ENCODE assay signal across 1 cellular context in the genomic region with DNA sequence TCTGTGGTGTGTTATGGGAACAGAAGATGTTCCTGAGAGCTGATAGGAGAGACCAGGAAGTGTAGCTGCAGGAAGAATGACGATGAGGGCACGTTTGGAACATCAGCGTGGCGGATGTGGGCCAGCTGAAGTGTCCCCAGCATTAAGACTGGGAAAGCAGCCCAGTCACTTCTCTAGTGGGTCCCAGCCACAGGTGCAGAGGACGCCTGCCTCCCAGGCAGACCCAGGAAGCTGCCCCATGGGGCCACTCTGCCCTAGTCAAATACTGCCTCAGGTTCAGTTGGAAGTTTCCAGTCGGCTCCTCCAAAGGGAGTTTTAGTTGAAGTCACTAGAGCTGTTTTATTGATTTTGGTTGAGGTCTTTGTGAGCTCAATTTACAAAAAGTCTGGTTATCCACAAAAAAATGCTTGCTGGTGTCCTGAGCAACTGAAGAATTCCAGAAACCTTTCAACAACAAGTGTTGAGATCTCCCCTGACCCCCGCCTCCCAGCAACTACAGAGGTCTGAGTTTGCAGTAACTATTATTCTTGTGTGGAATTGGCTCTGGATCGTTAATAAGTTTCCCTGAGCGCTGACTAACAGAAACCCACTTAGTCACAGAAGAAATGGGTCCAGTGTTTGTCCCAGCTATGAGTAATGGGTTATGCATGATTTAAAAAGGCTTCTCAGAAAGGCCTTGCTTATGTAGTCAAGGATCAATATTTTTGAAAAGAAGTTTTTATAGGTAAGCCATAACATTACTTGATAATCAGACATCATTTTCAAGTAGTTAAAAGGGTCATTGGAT.
A peak's percentile ranks its signal among the peaks of the same experiment; 100 is the strongest.
TF ChIP-seq lines count a peak whose summit lies in the region.

No MANE protein-coding gene starts in this region.

TF ChIP-seq in HepG2, 621 proteins besides CTCF, POLR2A, EP300 and RAD21 (continued from another document and continues in another):
- TF ChIP-seq, protein P1, sequence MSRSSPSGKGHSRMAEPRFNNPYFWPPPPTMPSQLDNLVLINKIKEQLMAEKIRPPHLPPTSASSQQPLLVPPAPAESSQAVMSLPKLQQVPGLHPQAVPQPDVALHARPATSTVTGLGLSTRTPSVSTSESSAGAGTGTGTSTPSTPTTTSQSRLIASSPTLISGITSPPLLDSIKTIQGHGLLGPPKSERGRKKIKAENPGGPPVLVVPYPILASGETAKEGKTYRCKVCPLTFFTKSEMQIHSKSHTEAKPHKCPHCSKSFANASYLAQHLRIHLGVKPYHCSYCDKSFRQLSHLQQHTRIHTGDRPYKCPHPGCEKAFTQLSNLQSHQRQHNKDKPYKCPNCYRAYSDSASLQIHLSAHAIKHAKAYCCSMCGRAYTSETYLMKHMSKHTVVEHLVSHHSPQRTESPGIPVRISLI (CRISPR knock-in tag; IDR thresholded peaks at IDR 0.05; ENCODE audit: borderline replicate concordance), result peak; percentile 70; the same call in 1 of the 2 replicates
- TF ChIP-seq SP140L (CRISPR knock-in tag; IDR thresholded peaks at IDR 0.05; ENCODE audit: borderline replicate concordance) (no peak), ZFP36 (IDR thresholded peaks at IDR 0.05; ENCODE audit: borderline replicate concordance, low read depth, low read length, partially characterized antibody) (no peak), PRMT3 (CRISPR knock-in tag; IDR thresholded peaks at IDR 0.05; ENCODE audit: borderline replicate concordance, low read depth) (no peak), CAMTA2 (CRISPR knock-in tag; IDR thresholded peaks at IDR 0.05; ENCODE audit: borderline replicate concordance) (no peak), NPAS2 (CRISPR knock-in tag; IDR thresholded peaks at IDR 0.05; ENCODE audit: borderline replicate concordance) (no peak), ZFP62 (CRISPR knock-in tag; IDR thresholded peaks at IDR 0.05) (no peak), ZNF292 (CRISPR knock-in tag; IDR thresholded peaks at IDR 0.05; ENCODE audit: borderline replicate concordance, low read depth) (peak; percentile 74), KDM1A (CRISPR knock-in tag; IDR thresholded peaks at IDR 0.05) (no peak), NFKB2 (CRISPR knock-in tag; IDR thresholded peaks at IDR 0.05; ENCODE audit: borderline replicate concordance) (no peak), KLF13 (CRISPR knock-in tag; IDR thresholded peaks at IDR 0.05) (no peak), ZFP41 (CRISPR knock-in tag; IDR thresholded peaks at IDR 0.05; ENCODE audit: borderline replicate concordance) (no peak), MZF1 (CRISPR knock-in tag; IDR thresholded peaks at IDR 0.05; ENCODE audit: borderline replicate concordance) (no peak), ZNF746 (CRISPR knock-in tag; IDR thresholded peaks at IDR 0.05) (no peak; the same call in 1 of the 2 replicates), MEF2D (CRISPR knock-in tag; IDR thresholded peaks at IDR 0.05) (0 out of 2 replicates have a peak, but pooled peaks have one; percentile 27), KLF9 (CRISPR knock-in tag; IDR thresholded peaks at IDR 0.05; ENCODE audit: low read depth) (no peak), SIX4 (CRISPR knock-in tag; IDR thresholded peaks at IDR 0.05) (no peak; the same call in none of the 2 replicates), NRL (CRISPR knock-in tag; IDR thresholded peaks at IDR 0.05; ENCODE audit: borderline replicate concordance) (no peak), ZNF138 (CRISPR knock-in tag; IDR thresholded peaks at IDR 0.05; ENCODE audit: low read depth) (no peak), ZNF816 (CRISPR knock-in tag; IDR thresholded peaks at IDR 0.05; ENCODE audit: borderline replicate concordance) (peak; percentile 72; the same call in 1 of the 2 replicates), ZNF775 (CRISPR knock-in tag; IDR thresholded peaks at IDR 0.05; ENCODE audit: borderline replicate concordance) (no peak), ZNF510 (CRISPR knock-in tag; IDR thresholded peaks at IDR 0.05; ENCODE audit: low read depth) (no peak), SALL1 (CRISPR knock-in tag; IDR thresholded peaks at IDR 0.05) (peak; percentile 81), ZFP90 (CRISPR knock-in tag; IDR thresholded peaks at IDR 0.05; ENCODE audit: borderline replicate concordance) (no peak), SPEN (CRISPR knock-in tag; IDR thresholded peaks at IDR 0.05; ENCODE audit: low read depth) (no peak), HNRNPL (IDR thresholded peaks at IDR 0.05; ENCODE audit: low read depth, low read length) (no peak), TOE1 (CRISPR knock-in tag; IDR thresholded peaks at IDR 0.05) (no peak), ZNF891 (CRISPR knock-in tag; IDR thresholded peaks at IDR 0.05) (no peak), THAP11 (CRISPR knock-in tag; IDR thresholded peaks at IDR 0.05) (peak; percentile 10; the same call in 1 of the 2 replicates), TMF1 (CRISPR knock-in tag; IDR thresholded peaks at IDR 0.05; ENCODE audit: low read depth) (peak; percentile 66; the same call in 1 of the 2 replicates), ZNF577 (CRISPR knock-in tag; IDR thresholded peaks at IDR 0.05; ENCODE audit: borderline replicate concordance, low read depth) (no peak), NCOA2 (CRISPR knock-in tag; IDR thresholded peaks at IDR 0.05) (peak; percentile 89), FOXC1 (CRISPR knock-in tag; IDR thresholded peaks at IDR 0.05; ENCODE audit: borderline replicate concordance) (no peak), RBM39 (IDR thresholded peaks at IDR 0.05; ENCODE audit: low read depth, low read length, poor library complexity, severe bottlenecking) (no peak), MAFG (CRISPR knock-in tag; IDR thresholded peaks at IDR 0.05) (no peak), RFX3 (CRISPR knock-in tag; IDR thresholded peaks at IDR 0.05) (no peak), GZF1 (CRISPR knock-in tag; IDR thresholded peaks at IDR 0.05) (no peak), ZSCAN30 (CRISPR knock-in tag; IDR thresholded peaks at IDR 0.05) (no peak), SSRP1 (CRISPR knock-in tag; IDR thresholded peaks at IDR 0.05) (0 out of 2 replicates have a peak, but pooled peaks have one; percentile 38), ZNF792 (CRISPR knock-in tag; IDR thresholded peaks at IDR 0.05) (0 out of 2 replicates have a peak, but pooled peaks have one; percentile 40), TAF1 (CRISPR knock-in tag; IDR thresholded peaks at IDR 0.05) (no peak), ZNF234 (CRISPR knock-in tag; conservative IDR thresholded peaks at IDR 0.05) (no peak)
- TF ChIP-seq, protein P2, sequence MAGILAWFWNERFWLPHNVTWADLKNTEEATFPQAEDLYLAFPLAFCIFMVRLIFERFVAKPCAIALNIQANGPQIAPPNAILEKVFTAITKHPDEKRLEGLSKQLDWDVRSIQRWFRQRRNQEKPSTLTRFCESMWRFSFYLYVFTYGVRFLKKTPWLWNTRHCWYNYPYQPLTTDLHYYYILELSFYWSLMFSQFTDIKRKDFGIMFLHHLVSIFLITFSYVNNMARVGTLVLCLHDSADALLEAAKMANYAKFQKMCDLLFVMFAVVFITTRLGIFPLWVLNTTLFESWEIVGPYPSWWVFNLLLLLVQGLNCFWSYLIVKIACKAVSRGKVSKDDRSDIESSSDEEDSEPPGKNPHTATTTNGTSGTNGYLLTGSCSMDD (CRISPR knock-in tag; IDR thresholded peaks at IDR 0.05), result no peak
- TF ChIP-seq, protein P3, sequence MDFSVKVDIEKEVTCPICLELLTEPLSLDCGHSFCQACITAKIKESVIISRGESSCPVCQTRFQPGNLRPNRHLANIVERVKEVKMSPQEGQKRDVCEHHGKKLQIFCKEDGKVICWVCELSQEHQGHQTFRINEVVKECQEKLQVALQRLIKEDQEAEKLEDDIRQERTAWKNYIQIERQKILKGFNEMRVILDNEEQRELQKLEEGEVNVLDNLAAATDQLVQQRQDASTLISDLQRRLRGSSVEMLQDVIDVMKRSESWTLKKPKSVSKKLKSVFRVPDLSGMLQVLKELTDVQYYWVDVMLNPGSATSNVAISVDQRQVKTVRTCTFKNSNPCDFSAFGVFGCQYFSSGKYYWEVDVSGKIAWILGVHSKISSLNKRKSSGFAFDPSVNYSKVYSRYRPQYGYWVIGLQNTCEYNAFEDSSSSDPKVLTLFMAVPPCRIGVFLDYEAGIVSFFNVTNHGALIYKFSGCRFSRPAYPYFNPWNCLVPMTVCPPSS (IDR thresholded peaks at IDR 0.05), result no peak
- TF ChIP-seq, protein P4, sequence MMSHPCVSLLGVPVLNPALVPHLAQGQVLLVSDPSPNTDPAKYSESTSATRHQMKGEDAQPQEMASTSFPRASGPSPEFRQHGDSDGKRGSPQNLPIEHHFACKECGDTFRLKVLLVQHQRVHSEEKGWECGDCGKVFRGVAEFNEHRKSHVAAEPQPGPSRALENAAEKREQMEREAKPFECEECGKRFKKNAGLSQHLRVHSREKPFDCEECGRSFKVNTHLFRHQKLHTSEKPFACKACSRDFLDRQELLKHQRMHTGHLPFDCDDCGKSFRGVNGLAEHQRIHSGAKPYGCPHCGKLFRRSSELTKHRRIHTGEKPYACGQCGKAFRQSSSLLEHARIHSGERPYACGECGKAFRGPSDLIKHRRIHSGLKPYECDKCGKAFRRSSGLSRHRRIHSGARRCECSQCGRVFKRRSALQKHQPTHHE (CRISPR knock-in tag; IDR thresholded peaks at IDR 0.05; ENCODE audit: borderline replicate concordance), result peak; percentile 62; the same call in 1 of the 2 replicates
- TF ChIP-seq, protein P5, sequence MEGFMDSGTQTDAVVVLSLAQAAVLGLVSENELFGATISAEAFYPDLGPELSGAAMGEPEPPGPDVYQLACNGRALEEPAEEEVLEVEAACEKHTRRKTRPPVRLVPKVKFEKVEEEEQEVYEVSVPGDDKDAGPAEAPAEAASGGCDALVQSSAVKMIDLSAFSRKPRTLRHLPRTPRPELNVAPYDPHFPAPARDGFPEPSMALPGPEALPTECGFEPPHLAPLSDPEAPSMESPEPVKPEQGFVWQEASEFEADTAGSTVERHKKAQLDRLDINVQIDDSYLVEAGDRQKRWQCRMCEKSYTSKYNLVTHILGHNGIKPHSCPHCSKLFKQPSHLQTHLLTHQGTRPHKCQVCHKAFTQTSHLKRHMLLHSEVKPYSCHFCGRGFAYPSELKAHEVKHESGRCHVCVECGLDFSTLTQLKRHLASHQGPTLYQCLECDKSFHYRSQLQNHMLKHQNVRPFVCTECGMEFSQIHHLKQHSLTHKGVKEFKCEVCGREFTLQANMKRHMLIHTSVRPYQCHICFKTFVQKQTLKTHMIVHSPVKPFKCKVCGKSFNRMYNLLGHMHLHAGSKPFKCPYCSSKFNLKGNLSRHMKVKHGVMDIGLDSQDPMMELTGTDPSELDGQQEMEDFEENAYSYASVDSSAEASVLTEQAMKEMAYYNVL (CRISPR knock-in tag; IDR thresholded peaks at IDR 0.05; ENCODE audit: borderline replicate concordance), result 0 out of 2 replicates have a peak, but pooled peaks have one; percentile 47
- TF ChIP-seq, protein P6, sequence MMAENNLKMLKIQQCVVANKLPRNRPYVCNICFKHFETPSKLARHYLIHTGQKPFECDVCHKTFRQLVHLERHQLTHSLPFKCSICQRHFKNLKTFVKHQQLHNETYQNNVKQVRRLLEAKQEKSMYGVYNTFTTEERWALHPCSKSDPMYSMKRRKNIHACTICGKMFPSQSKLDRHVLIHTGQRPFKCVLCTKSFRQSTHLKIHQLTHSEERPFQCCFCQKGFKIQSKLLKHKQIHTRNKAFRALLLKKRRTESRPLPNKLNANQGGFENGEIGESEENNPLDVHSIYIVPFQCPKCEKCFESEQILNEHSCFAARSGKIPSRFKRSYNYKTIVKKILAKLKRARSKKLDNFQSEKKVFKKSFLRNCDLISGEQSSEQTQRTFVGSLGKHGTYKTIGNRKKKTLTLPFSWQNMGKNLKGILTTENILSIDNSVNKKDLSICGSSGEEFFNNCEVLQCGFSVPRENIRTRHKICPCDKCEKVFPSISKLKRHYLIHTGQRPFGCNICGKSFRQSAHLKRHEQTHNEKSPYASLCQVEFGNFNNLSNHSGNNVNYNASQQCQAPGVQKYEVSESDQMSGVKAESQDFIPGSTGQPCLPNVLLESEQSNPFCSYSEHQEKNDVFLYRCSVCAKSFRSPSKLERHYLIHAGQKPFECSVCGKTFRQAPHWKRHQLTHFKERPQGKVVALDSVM (CRISPR knock-in tag; IDR thresholded peaks at IDR 0.05), result 0 out of 2 replicates have a peak, but pooled peaks have one; percentile 33
- TF ChIP-seq, protein P7, sequence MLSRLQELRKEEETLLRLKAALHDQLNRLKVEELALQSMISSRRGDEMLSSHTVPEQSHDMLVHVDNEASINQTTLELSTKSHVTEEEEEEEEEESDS (CRISPR knock-in tag; IDR thresholded peaks at IDR 0.05; ENCODE audit: borderline replicate concordance), result no peak
- TF ChIP-seq, protein P8, sequence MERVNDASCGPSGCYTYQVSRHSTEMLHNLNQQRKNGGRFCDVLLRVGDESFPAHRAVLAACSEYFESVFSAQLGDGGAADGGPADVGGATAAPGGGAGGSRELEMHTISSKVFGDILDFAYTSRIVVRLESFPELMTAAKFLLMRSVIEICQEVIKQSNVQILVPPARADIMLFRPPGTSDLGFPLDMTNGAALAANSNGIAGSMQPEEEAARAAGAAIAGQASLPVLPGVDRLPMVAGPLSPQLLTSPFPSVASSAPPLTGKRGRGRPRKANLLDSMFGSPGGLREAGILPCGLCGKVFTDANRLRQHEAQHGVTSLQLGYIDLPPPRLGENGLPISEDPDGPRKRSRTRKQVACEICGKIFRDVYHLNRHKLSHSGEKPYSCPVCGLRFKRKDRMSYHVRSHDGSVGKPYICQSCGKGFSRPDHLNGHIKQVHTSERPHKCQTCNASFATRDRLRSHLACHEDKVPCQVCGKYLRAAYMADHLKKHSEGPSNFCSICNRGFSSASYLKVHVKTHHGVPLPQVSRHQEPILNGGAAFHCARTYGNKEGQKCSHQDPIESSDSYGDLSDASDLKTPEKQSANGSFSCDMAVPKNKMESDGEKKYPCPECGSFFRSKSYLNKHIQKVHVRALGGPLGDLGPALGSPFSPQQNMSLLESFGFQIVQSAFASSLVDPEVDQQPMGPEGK (CRISPR knock-in tag; IDR thresholded peaks at IDR 0.05), result no peak; the same call in 1 of the 2 replicates
- TF ChIP-seq, protein P9, sequence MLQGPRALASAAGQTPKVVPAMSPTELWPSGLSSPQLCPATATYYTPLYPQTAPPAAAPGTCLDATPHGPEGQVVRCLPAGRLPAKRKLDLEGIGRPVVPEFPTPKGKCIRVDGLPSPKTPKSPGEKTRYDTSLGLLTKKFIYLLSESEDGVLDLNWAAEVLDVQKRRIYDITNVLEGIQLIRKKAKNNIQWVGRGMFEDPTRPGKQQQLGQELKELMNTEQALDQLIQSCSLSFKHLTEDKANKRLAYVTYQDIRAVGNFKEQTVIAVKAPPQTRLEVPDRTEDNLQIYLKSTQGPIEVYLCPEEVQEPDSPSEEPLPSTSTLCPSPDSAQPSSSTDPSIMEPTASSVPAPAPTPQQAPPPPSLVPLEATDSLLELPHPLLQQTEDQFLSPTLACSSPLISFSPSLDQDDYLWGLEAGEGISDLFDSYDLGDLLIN (CRISPR knock-in tag; IDR thresholded peaks at IDR 0.05; ENCODE audit: borderline replicate concordance), result no peak
- TF ChIP-seq, protein P10, sequence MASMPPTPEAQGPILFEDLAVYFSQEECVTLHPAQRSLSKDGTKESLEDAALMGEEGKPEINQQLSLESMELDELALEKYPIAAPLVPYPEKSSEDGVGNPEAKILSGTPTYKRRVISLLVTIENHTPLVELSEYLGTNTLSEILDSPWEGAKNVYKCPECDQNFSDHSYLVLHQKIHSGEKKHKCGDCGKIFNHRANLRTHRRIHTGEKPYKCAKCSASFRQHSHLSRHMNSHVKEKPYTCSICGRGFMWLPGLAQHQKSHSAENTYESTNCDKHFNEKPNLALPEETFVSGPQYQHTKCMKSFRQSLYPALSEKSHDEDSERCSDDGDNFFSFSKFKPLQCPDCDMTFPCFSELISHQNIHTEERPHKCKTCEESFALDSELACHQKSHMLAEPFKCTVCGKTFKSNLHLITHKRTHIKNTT (CRISPR knock-in tag; IDR thresholded peaks at IDR 0.05), result no peak
